34 cellular contexts compared by ENCODE assay signal in the genomic region with DNA sequence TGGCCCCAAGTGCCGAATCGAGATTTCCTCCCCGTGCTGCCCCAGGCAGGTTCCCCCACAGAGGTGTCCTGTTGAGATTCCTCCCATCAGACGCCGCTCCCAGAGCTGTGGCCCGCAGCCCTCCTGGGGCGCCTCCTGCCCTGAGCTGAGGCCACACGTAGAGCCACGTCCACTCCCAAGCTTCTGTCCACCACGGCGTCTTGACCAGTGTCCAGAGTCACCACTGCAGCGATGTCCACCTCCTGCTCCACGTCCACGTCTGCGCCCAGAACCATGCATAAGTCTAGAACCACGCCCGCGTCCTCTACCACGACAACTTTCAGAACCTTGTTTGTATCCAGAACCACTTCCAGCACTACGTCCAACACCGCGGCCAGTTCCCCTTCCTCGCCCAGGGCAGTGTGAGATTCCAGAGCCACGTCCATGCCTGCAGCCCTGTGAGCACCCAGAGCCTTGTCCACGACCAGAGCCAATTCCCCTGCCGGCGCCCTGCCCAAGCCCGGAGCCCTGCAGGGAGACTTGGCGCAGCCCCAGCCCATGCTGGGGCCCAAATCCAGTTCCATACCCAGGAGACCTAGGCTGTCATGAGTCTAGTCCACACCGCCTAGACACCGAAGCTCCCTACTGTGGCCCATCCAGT. TPM values are rescaled to one million over a fixed set of nuclear protein-coding genes. Genes with fewer than 3 reads are reported as not detected.
"Had no signal": no experiment of that assay in that cellular context is flagged by ENCODE, and none has a peak within 500 bp of the region (broad histone marks: within the 10 kb centered on the region; RNA-seq: fewer than 3 reads in every experiment).

No MANE protein-coding gene starts in this region.

- H3K9me3 ChIP-seq: body of pancreas, Peyer's patch had no signal

- DNase-seq: activated CD4-positive, alpha-beta memory T cell treated with anti-CD3 and anti-CD28 coated beads for 36 hours; activated CD4-positive, alpha-beta T cell treated with anti-CD3 and anti-CD28 coated beads, Interleukin-2, amount 50 U/mL, for 1 hour; activated CD8-positive, alpha-beta memory T cell treated with anti-CD3 and anti-CD28 coated beads, Interleukin-2, amount 50 U/mL, for 4 hours; activated gamma-delta T cell treated with Interleukin-2 at 50 U/mL for 16 hours; activated naive CD4-positive, alpha-beta T cell treated with anti-CD3 and anti-CD28 coated beads for 36 hours; activated naive CD8-positive, alpha-beta T cell treated with anti-CD3 and anti-CD28 coated beads for 36 hours; activated T-cell treated with anti-CD3 and anti-CD28 coated beads for 4 hours; activated T-cell treated with anti-CD3 and anti-CD28 coated beads, Interleukin-2, amount 50 U/mL, for 4 hours; body of pancreas; central memory CD4-positive, alpha-beta T cell; NCI-H1092 treated with DMSO at 0.1 percent for 48 hours; NCI-H1417; NCI-H146; NCI-H187; NCI-H2029 treated with DMSO at 0.1 percent for 48 hours; NCI-H2107; NCI-H2171; NCI-H510A; NCI-H526; NCI-H748 treated with DMSO at 0.1 percent for 48 hours; NK-92 treated with Interleukin-12 subunit alpha and Interleukin-12 subunit beta, amount 100 ng/mL, for 24 hours; PC-3; Peyer's patch; Right ventricle myocardium superior; RPMI8226 had no signal

- FAIRE-seq: astrocyte, TTC549 had no signal

- H3K9ac ChIP-seq: KMS-11 had no signal

- ATAC-seq: activated T-cell treated with anti-CD3 and anti-CD28 coated beads, Interleukin-2, amount 50 U/mL, for 4 hours; body of pancreas; PC-3 had no signal

- H3K4me1 ChIP-seq: body of pancreas, Peyer's patch had no signal

- H3K27ac Mint-ChIP-seq: activated CD4-positive, alpha-beta memory T cell treated with anti-CD3 and anti-CD28 coated beads for 36 hours; activated naive CD4-positive, alpha-beta T cell treated with anti-CD3 and anti-CD28 coated beads for 36 hours; activated naive CD8-positive, alpha-beta T cell treated with anti-CD3 and anti-CD28 coated beads for 36 hours; activated T-helper 1 cell treated with anti-CD3 and anti-CD28 coated beads, Interleukin-12 subunit alpha, Interleukin-12 subunit beta, Interleukin-2, Interleukin-4 antibody, amounts not matched to agents 30 ng/mL and 10 ng/mL and 1 ng/mL, durations not matched to agents 14 hours and 24 hours and 36 hours; T-helper 1 cell treated with Interleukin-12 subunit alpha and Interleukin-12 subunit beta and Interleukin-4 antibody, amounts not matched to agents 30 μg/mL and 1 μg/mL, for 36 hours; T-helper 2 cell treated with Interferon-gamma antibody and Interleukin-4, amounts not matched to agents 5 μg/mL and 100 μg/mL, for 36 hours had no signal

- H3K4me3 Mint-ChIP-seq: activated CD4-positive, alpha-beta memory T cell treated with anti-CD3 and anti-CD28 coated beads for 36 hours; activated naive CD4-positive, alpha-beta T cell treated with anti-CD3 and anti-CD28 coated beads for 36 hours; activated naive CD8-positive, alpha-beta T cell treated with anti-CD3 and anti-CD28 coated beads for 36 hours; activated T-cell treated with anti-CD3 and anti-CD28 coated beads, Interleukin-2, amount 50 U/mL, for 4 hours; activated T-helper 1 cell treated with anti-CD3 and anti-CD28 coated beads, Interleukin-12 subunit alpha, Interleukin-12 subunit beta, Interleukin-2, Interleukin-4 antibody, amounts not matched to agents 30 ng/mL and 10 ng/mL and 1 ng/mL, durations not matched to agents 14 hours and 24 hours and 36 hours; T-helper 1 cell treated with Interleukin-12 subunit alpha and Interleukin-12 subunit beta and Interleukin-4 antibody, amounts not matched to agents 30 μg/mL and 1 μg/mL, for 36 hours; T-helper 2 cell treated with Interferon-gamma antibody and Interleukin-4, amounts not matched to agents 5 μg/mL and 100 μg/mL, for 36 hours had no signal

- H3K4me1 Mint-ChIP-seq: activated naive CD8-positive, alpha-beta T cell treated with anti-CD3 and anti-CD28 coated beads for 36 hours had no signal

- H3K36me3 Mint-ChIP-seq: activated CD4-positive, alpha-beta memory T cell treated with anti-CD3 and anti-CD28 coated beads for 36 hours; activated naive CD8-positive, alpha-beta T cell treated with anti-CD3 and anti-CD28 coated beads for 36 hours had no signal

- H3K9me3 Mint-ChIP-seq: activated CD4-positive, alpha-beta memory T cell treated with anti-CD3 and anti-CD28 coated beads for 36 hours; activated naive CD4-positive, alpha-beta T cell treated with anti-CD3 and anti-CD28 coated beads for 36 hours; activated naive CD8-positive, alpha-beta T cell treated with anti-CD3 and anti-CD28 coated beads for 36 hours; activated T-cell treated with anti-CD3 and anti-CD28 coated beads, Interleukin-2, amount 50 U/mL, for 4 hours; activated T-helper 1 cell treated with anti-CD3 and anti-CD28 coated beads, Interleukin-12 subunit alpha, Interleukin-12 subunit beta, Interleukin-2, Interleukin-4 antibody, amounts not matched to agents 30 ng/mL and 10 ng/mL and 1 ng/mL, durations not matched to agents 14 hours and 24 hours and 36 hours; T-helper 1 cell treated with Interleukin-12 subunit alpha and Interleukin-12 subunit beta and Interleukin-4 antibody, amounts not matched to agents 30 μg/mL and 1 μg/mL, for 36 hours; T-helper 2 cell treated with Interferon-gamma antibody and Interleukin-4, amounts not matched to agents 5 μg/mL and 100 μg/mL, for 36 hours had no signal

- H3K27me3 ChIP-seq: body of pancreas, Peyer's patch had no signal

- H3K27ac ChIP-seq: body of pancreas, KMS-11, Peyer's patch had no signal

- H3K4me2 ChIP-seq: KMS-11 had no signal

- H3K36me3 ChIP-seq: Peyer's patch had no signal

- H3K4me3 ChIP-seq: body of pancreas, Peyer's patch had no signal

RNA-seq across cellular contexts. Expression of a gene that starts 2.8 kb away (rescaled TPM):
- total RNA-seq: activated CD4-positive, alpha-beta memory T cell treated with anti-CD3 and anti-CD28 coated beads for 36 hours; activated naive CD4-positive, alpha-beta T cell treated with anti-CD3 and anti-CD28 coated beads for 36 hours; activated naive CD8-positive, alpha-beta T cell treated with anti-CD3 and anti-CD28 coated beads for 36 hours; activated T-cell treated with anti-CD3 and anti-CD28 coated beads, Interleukin-2, amount 50 U/mL, for 4 hours; activated T-helper 1 cell treated with anti-CD3 and anti-CD28 coated beads, Interleukin-12 subunit alpha, Interleukin-12 subunit beta, Interleukin-2, Interleukin-4 antibody, amounts not matched to agents 30 ng/mL and 10 ng/mL and 1 ng/mL, durations not matched to agents 14 hours and 24 hours and 36 hours; astrocyte; body of pancreas; bronchial epithelial cell; LHCN-M2; PC-3; Peyer's patch; Right ventricle myocardium superior had no signal
- polyA plus RNA-seq: adipose tissue had no signal

RNA-seq across cellular contexts. Expression of a gene that starts 14.3 kb away (rescaled TPM):
- total RNA-seq: activated CD4-positive, alpha-beta memory T cell treated with anti-CD3 and anti-CD28 coated beads for 36 hours; activated naive CD4-positive, alpha-beta T cell treated with anti-CD3 and anti-CD28 coated beads for 36 hours; activated naive CD8-positive, alpha-beta T cell treated with anti-CD3 and anti-CD28 coated beads for 36 hours; activated T-cell treated with anti-CD3 and anti-CD28 coated beads, Interleukin-2, amount 50 U/mL, for 4 hours; activated T-helper 1 cell treated with anti-CD3 and anti-CD28 coated beads, Interleukin-12 subunit alpha, Interleukin-12 subunit beta, Interleukin-2, Interleukin-4 antibody, amounts not matched to agents 30 ng/mL and 10 ng/mL and 1 ng/mL, durations not matched to agents 14 hours and 24 hours and 36 hours; astrocyte; body of pancreas; bronchial epithelial cell; LHCN-M2; PC-3; Peyer's patch; Right ventricle myocardium superior had no signal
- polyA plus RNA-seq: adipose tissue had no signal

RNA-seq across cellular contexts. Expression of a gene that starts 25.4 kb away (rescaled TPM):
- total RNA-seq: activated CD4-positive, alpha-beta memory T cell treated with anti-CD3 and anti-CD28 coated beads for 36 hours; activated naive CD4-positive, alpha-beta T cell treated with anti-CD3 and anti-CD28 coated beads for 36 hours; activated naive CD8-positive, alpha-beta T cell treated with anti-CD3 and anti-CD28 coated beads for 36 hours; activated T-cell treated with anti-CD3 and anti-CD28 coated beads, Interleukin-2, amount 50 U/mL, for 4 hours; activated T-helper 1 cell treated with anti-CD3 and anti-CD28 coated beads, Interleukin-12 subunit alpha, Interleukin-12 subunit beta, Interleukin-2, Interleukin-4 antibody, amounts not matched to agents 30 ng/mL and 10 ng/mL and 1 ng/mL, durations not matched to agents 14 hours and 24 hours and 36 hours; astrocyte; body of pancreas; bronchial epithelial cell; LHCN-M2; PC-3; Peyer's patch; Right ventricle myocardium superior had no signal
- polyA plus RNA-seq: adipose tissue had no signal

RNA-seq across cellular contexts. Expression of a gene that starts 35.9 kb away (rescaled TPM):
- total RNA-seq: activated CD4-positive, alpha-beta memory T cell treated with anti-CD3 and anti-CD28 coated beads for 36 hours; activated naive CD4-positive, alpha-beta T cell treated with anti-CD3 and anti-CD28 coated beads for 36 hours; activated naive CD8-positive, alpha-beta T cell treated with anti-CD3 and anti-CD28 coated beads for 36 hours; activated T-cell treated with anti-CD3 and anti-CD28 coated beads, Interleukin-2, amount 50 U/mL, for 4 hours; activated T-helper 1 cell treated with anti-CD3 and anti-CD28 coated beads, Interleukin-12 subunit alpha, Interleukin-12 subunit beta, Interleukin-2, Interleukin-4 antibody, amounts not matched to agents 30 ng/mL and 10 ng/mL and 1 ng/mL, durations not matched to agents 14 hours and 24 hours and 36 hours; astrocyte; body of pancreas; bronchial epithelial cell; LHCN-M2; PC-3; Peyer's patch; Right ventricle myocardium superior had no signal
- polyA plus RNA-seq: adipose tissue had no signal

RNA-seq across cellular contexts. Expression of a gene that starts 45.8 kb away (rescaled TPM):
- total RNA-seq: activated CD4-positive, alpha-beta memory T cell treated with anti-CD3 and anti-CD28 coated beads for 36 hours; activated naive CD4-positive, alpha-beta T cell treated with anti-CD3 and anti-CD28 coated beads for 36 hours; activated naive CD8-positive, alpha-beta T cell treated with anti-CD3 and anti-CD28 coated beads for 36 hours; activated T-cell treated with anti-CD3 and anti-CD28 coated beads, Interleukin-2, amount 50 U/mL, for 4 hours; activated T-helper 1 cell treated with anti-CD3 and anti-CD28 coated beads, Interleukin-12 subunit alpha, Interleukin-12 subunit beta, Interleukin-2, Interleukin-4 antibody, amounts not matched to agents 30 ng/mL and 10 ng/mL and 1 ng/mL, durations not matched to agents 14 hours and 24 hours and 36 hours; astrocyte; body of pancreas; bronchial epithelial cell; LHCN-M2; PC-3; Peyer's patch; Right ventricle myocardium superior had no signal
- polyA plus RNA-seq: adipose tissue had no signal
